In genomic region chr19:4791183-4792018, GRCh38 we compare ENCODE assay signal across 1 cellular context.
TF ChIP-seq lines count a peak whose summit lies in the region.

FEM1A (plus strand) TSS chr19:4791734; CDS start chr19:4791855, 121 bp downstream.

TF ChIP-seq in HepG2, 621 proteins besides CTCF, POLR2A, EP300 and RAD21 (continued from another document and continues in another):
- no peak for TF ChIP-seq ZNF407 (CRISPR knock-in tag; IDR thresholded peaks at IDR 0.05; ENCODE audit: not compliant biosample characterization)
- no peak for TF ChIP-seq ZFYVE20 (CRISPR knock-in tag; IDR thresholded peaks at IDR 0.05; ENCODE audit: borderline replicate concordance, low read depth)
- no peak for TF ChIP-seq PBX3 (CRISPR knock-in tag; IDR thresholded peaks at IDR 0.05; ENCODE audit: borderline replicate concordance)
- no peak for TF ChIP-seq HES4 (CRISPR knock-in tag; IDR thresholded peaks at IDR 0.05; ENCODE audit: borderline replicate concordance)
- TF ChIP-seq ZNF12 (CRISPR knock-in tag; IDR thresholded peaks at IDR 0.05) = no peak
- no peak for TF ChIP-seq NFIC (IDR thresholded peaks at IDR 0.05; ENCODE audit: low read length)
- TF ChIP-seq ZNF460 (CRISPR knock-in tag; IDR thresholded peaks at IDR 0.05; ENCODE audit: borderline replicate concordance) = no peak; the same call in 1 of the 2 replicates
- peak; percentile 82 for TF ChIP-seq KMT2A (CRISPR knock-in tag; IDR thresholded peaks at IDR 0.05)
- TF ChIP-seq PCBP2 (optimal IDR thresholded peaks at IDR 0.05; ENCODE audit: low read depth, low read length, poor library complexity, severe bottlenecking) = no peak
- no peak for TF ChIP-seq ZNF564 (CRISPR knock-in tag; IDR thresholded peaks at IDR 0.05)
- TF ChIP-seq PRMT3 (CRISPR knock-in tag; IDR thresholded peaks at IDR 0.05; ENCODE audit: borderline replicate concordance, low read depth) = no peak
- TF ChIP-seq ZFP37 (CRISPR knock-in tag; IDR thresholded peaks at IDR 0.05; ENCODE audit: borderline replicate concordance) = no peak
- peak; percentile 85; the same call in 1 of the 2 replicates for TF ChIP-seq SNAPC4 (CRISPR knock-in tag; IDR thresholded peaks at IDR 0.05)
- TF ChIP-seq SYNCRIP (IDR thresholded peaks at IDR 0.05; ENCODE audit: insufficient read depth, low read depth, low read length) = no peak
- no peak for TF ChIP-seq ZSCAN20 (CRISPR knock-in tag; IDR thresholded peaks at IDR 0.05; ENCODE audit: borderline replicate concordance)
- TF ChIP-seq KIAA2018 (CRISPR knock-in tag; IDR thresholded peaks at IDR 0.05; ENCODE audit: borderline replicate concordance) = no peak
- no peak for TF ChIP-seq NAIF1 (CRISPR knock-in tag; IDR thresholded peaks at IDR 0.05; ENCODE audit: borderline replicate concordance)
- TF ChIP-seq ARID5B (CRISPR knock-in tag; IDR thresholded peaks at IDR 0.05) = peak; percentile 23; the same call in 1 of the 2 replicates
- no peak for TF ChIP-seq SCMH1 (CRISPR knock-in tag; IDR thresholded peaks at IDR 0.05; ENCODE audit: borderline replicate concordance)
- TF ChIP-seq HNF1B (CRISPR knock-in tag; IDR thresholded peaks at IDR 0.05) = peak; percentile 90
- peak; percentile 87 for TF ChIP-seq NFYB (CRISPR knock-in tag; IDR thresholded peaks at IDR 0.05)
